In the genomic region with DNA sequence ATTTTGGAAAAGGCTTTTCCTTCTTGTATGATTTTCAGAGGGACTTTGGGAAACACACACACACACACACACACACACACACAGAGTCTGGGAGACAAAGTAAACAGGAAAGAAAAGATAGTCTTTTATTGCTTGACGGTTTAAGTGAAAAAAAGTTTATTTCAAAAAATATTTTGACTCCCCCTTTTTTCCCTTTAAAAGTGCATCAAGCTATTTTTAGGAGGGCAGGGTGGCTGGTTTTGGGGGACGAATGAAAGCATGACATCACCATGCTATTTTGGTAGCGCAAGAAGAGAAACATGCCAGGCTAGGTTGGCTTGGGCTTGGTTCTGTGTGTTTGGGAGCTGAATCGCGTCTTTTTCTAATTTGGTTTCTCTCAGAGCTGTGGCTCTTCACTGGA, we compare ENCODE assay signal across 19 cellular contexts.
DNase-seq lines count a peak whose midpoint lies in the region; ATAC-seq, FAIRE-seq and TF ChIP-seq lines count a peak whose summit lies in the region.
"Had no signal": no experiment of that assay in that cellular context is flagged by ENCODE, and none has a peak within 500 bp of the region (broad histone marks: within the 10 kb centered on the region; RNA-seq: fewer than 3 reads in every experiment).

No MANE protein-coding gene starts in this region.

- H3K27me3 Mint-ChIP-seq in neural crest cell (ENCODE audit: low read depth), result no peaks in the 10 kb centered on the region

- peak overlapping the region; percentile 8; the same call in 1 of the 2 replicates for H3K4me3 ChIP-seq in K562
- no peak overlapping the region for H3K4me3 ChIP-seq in uterus
- H3K4me3 ChIP-seq in breast epithelium, result no peak overlapping the region
- no peak overlapping the region for H3K4me3 ChIP-seq in foreskin fibroblast (ENCODE audit: low read depth in 1 of 2, low read length in 2 of 2)

- H3K9me1 ChIP-seq in K562 (ENCODE audit: control insufficient read depth, insufficient read depth, low read length), result no peaks in the 10 kb centered on the region

- H3K79me2 ChIP-seq in K562 (ENCODE audit: control insufficient read depth, insufficient read depth, low read length), result no peaks in the 10 kb centered on the region

- no peaks in the 10 kb centered on the region for H3K36me3 ChIP-seq in K562 (ENCODE audit: control insufficient read depth, insufficient read depth, low read length)
- no peaks in the 10 kb centered on the region for H3K36me3 ChIP-seq in uterus
- H3K36me3 ChIP-seq in breast epithelium, result no peaks in the 10 kb centered on the region
- H3K36me3 ChIP-seq: neutrophil had no signal

- H3K9me3 Mint-ChIP-seq in neural crest cell, result no peaks in the 10 kb centered on the region
- H3K9me3 Mint-ChIP-seq: activated B cell treated with CpG ODN at 0.5 μM for 24 hours; activated naive CD4-positive, alpha-beta T cell treated with anti-CD3 and anti-CD28 coated beads, Interleukin-2, amount 10 ng/mL, durations not matched to agents 7 days and 5 days had no signal

- BruUV-seq in K562 (replicated peaks; lab: Mats Ljungman, UMichigan), result no TSS peak

- TF ChIP-seq CTCF in K562 (IDR thresholded peaks at IDR 0.05 in 2 of 3, conservative IDR thresholded peaks at IDR 0.05 in 1 of 3; ENCODE audit: insufficient read depth in 2 of 3, low read depth in 1 of 3, low read length in 3 of 3) (no peak), neural crest cell (conservative IDR thresholded peaks at IDR 0.05) (no peak), uterus (IDR thresholded peaks at IDR 0.05) (no peak), breast epithelium (IDR thresholded peaks at IDR 0.05) (no peak), foreskin fibroblast (IDR thresholded peaks at IDR 0.05; ENCODE audit: low read depth, low read length) (no peak), foreskin keratinocyte (conservative IDR thresholded peaks at IDR 0.05) (no peak)

- H3K27ac Mint-ChIP-seq in neural crest cell (ENCODE audit: unreplicated experiment), result no peak overlapping the region
- H3K27ac Mint-ChIP-seq: activated B cell treated with CpG ODN at 0.5 μM for 24 hours; activated CD8-positive, alpha-beta memory T cell treated with anti-CD3 and anti-CD28 coated beads, Interleukin-2, amount 10 ng/mL, durations not matched to agents 7 days and 5 days; activated naive CD4-positive, alpha-beta T cell treated with anti-CD3 and anti-CD28 coated beads, Interleukin-2, amount 10 ng/mL, durations not matched to agents 7 days and 5 days had no signal

- in situ Hi-C loops in K562 (cut with MboI), result no loop called here

- peak overlapping the region; percentile 73 for H3K4me2 ChIP-seq in K562 (ENCODE audit: insufficient read depth, low read length)

- no peaks in the 10 kb centered on the region for H3K36me3 Mint-ChIP-seq in neural crest cell (ENCODE audit: low read depth)
- H3K36me3 Mint-ChIP-seq: activated CD8-positive, alpha-beta memory T cell treated with anti-CD3 and anti-CD28 coated beads, Interleukin-2, amount 10 ng/mL, durations not matched to agents 7 days and 5 days; activated naive CD4-positive, alpha-beta T cell treated with anti-CD3 and anti-CD28 coated beads, Interleukin-2, amount 10 ng/mL, durations not matched to agents 7 days and 5 days had no signal

- H3K4me1 ChIP-seq in K562 (replicated peaks in 1 of 2; ENCODE audit: control insufficient read depth in 2 of 2, insufficient read depth in 2 of 2, low read length in 2 of 2) (peaks cover 30 to 60% of the 10 kb centered on the region in 2 experiments), uterus (no peaks in the 10 kb centered on the region), breast epithelium (no peaks in the 10 kb centered on the region), foreskin keratinocyte (no peaks in the 10 kb centered on the region)

- no peaks in the 10 kb centered on the region for H4K20me1 ChIP-seq in K562 (replicated peaks; ENCODE audit: control insufficient read depth, insufficient read depth, low read length)

- no peaks in the 10 kb centered on the region for H3K9me3 ChIP-seq in K562 (replicated peaks; ENCODE audit: control insufficient read depth, insufficient read depth, low read depth, low read length)
- H3K9me3 ChIP-seq in uterus, result no peaks in the 10 kb centered on the region
- no peaks in the 10 kb centered on the region for H3K9me3 ChIP-seq in breast epithelium
- H3K9me3 ChIP-seq: neutrophil had no signal

- ATAC-seq in K562, result peak; percentile 5; the same call in 2 of the 3 replicates
- peak; percentile 81 for ATAC-seq in left ventricle myocardium superior
- ATAC-seq in HG03457 (IDR thresholded peaks at IDR 0.05; ENCODE audit: unreplicated experiment), result no peak
- ATAC-seq in foreskin keratinocyte, result no peak
- ATAC-seq: activated CD8-positive, alpha-beta memory T cell treated with anti-CD3 and anti-CD28 coated beads, Interleukin-2, amount 10 ng/mL, durations not matched to agents 7 days and 5 days had no signal

- 5% methylated on average over 5 of the region's 5 CpGs for WGBS in K562 (ENCODE audit: insufficient coverage, low coverage, missing lambda C conversion rate)

- DNase-seq in K562 (ENCODE audit: extremely low read depth in 1 of 4, low spot score in 3 of 4), result no peak
- no peak for DNase-seq in left ventricle myocardium superior
- no peak for DNase-seq in neural crest cell (ENCODE audit: low read depth, low spot score)
- DNase-seq in uterus, result peak; percentile 46 to 59
- no peak for DNase-seq in breast epithelium (ENCODE audit: low spot score in 2 of 2)
- DNase-seq in foreskin fibroblast, result no peak
- DNase-seq in foreskin keratinocyte, result no peak
- DNase-seq: activated B cell treated with CpG ODN at 0.5 μM for 24 hours; activated CD8-positive, alpha-beta memory T cell treated with anti-CD3 and anti-CD28 coated beads, Interleukin-2, amount 10 ng/mL, durations not matched to agents 7 days and 5 days; activated naive CD4-positive, alpha-beta T cell treated with anti-CD3 and anti-CD28 coated beads, Interleukin-2, amount 10 ng/mL, durations not matched to agents 7 days and 5 days; C1 segment of cervical spinal cord; GOT3; hippocampal formation; NCI-H1694 treated with DMSO at 0.1 percent for 48 hours; NCI-H510A treated with DMSO at 0.1 percent for 48 hours; stimulated activated CD4-positive, alpha-beta T cell treated with anti-CD3 and anti-CD28 coated beads, Interleukin-12 subunit alpha, Interleukin-12 subunit beta, amount 100 ng/mL, for 4 hours had no signal

- TF ChIP-seq EP300 in K562 (IDR thresholded peaks at IDR 0.05; ENCODE audit: low read length), result no peak

- peak overlapping the region in 1 of 2 experiments; percentile 89; a peak in 3 of 4 replicates for H3K9ac ChIP-seq in K562 (ENCODE audit: insufficient read depth in 1 of 2, low read depth in 2 of 2, low read length in 2 of 2)

- peak overlapping the region; percentile 88 for H2AFZ ChIP-seq in K562 (ENCODE audit: low read depth, low read length)

- no peak for FAIRE-seq in K562 (lab: Jason Lieb, UNC)
- FAIRE-seq: endothelial cell of umbilical vein had no signal

- no peak for TF ChIP-seq POLR2A in K562 (conservative IDR thresholded peaks at IDR 0.05)
- TF ChIP-seq POLR2A in uterus (IDR thresholded peaks at IDR 0.05), result peak in 1 of 2 donors; percentile 13
- no peak for TF ChIP-seq POLR2A in breast epithelium (IDR thresholded peaks at IDR 0.05)

- CTCF ChIA-PET in K562 (lab: Yijun Ruan, JAX; ENCODE audit: low intra/inter-chr PET ratio), result no interaction called here

- intact Hi-C loops in K562 (cut with micrococcal nuclease) (loop anchor here (2.0 to 5.0 kb wide), 3 partner anchors 32 to 129 kb away; a partner anchor contains a TSS), left ventricle myocardium superior (cut with micrococcal nuclease) (no loop called here), uterus (cut with DNase I; ENCODE audit: low total_unique reads) (no loop called here), breast epithelium (cut with DNase I; ENCODE audit: low total_unique reads) (no loop called here)

- H3K27me3 ChIP-seq in K562 (ENCODE audit: control insufficient read depth in 2 of 2, insufficient read depth in 2 of 2, low read length in 2 of 2), result no peaks in the 10 kb centered on the region
- no peaks in the 10 kb centered on the region for H3K27me3 ChIP-seq in uterus
- H3K27me3 ChIP-seq in breast epithelium, result no peaks in the 10 kb centered on the region
- peaks cover 9% of the 10 kb centered on the region for H3K27me3 ChIP-seq in foreskin keratinocyte
- H3K27me3 ChIP-seq: neutrophil had no signal

- POLR2A ChIA-PET in K562 (lab: Yijun Ruan, JAX), result interaction anchor here (0.6 to 2.6 kb wide), 8 partner anchors 8 to 1206 kb away, joined by 3 to 19 read pairs (median 4); no protein-coding TSS in a partner anchor

- peak overlapping the region; percentile 0 for H3K4me3 Mint-ChIP-seq in neural crest cell
- H3K4me3 Mint-ChIP-seq: activated B cell treated with CpG ODN at 0.5 μM for 24 hours; activated CD8-positive, alpha-beta memory T cell treated with anti-CD3 and anti-CD28 coated beads, Interleukin-2, amount 10 ng/mL, durations not matched to agents 7 days and 5 days; activated naive CD4-positive, alpha-beta T cell treated with anti-CD3 and anti-CD28 coated beads, Interleukin-2, amount 10 ng/mL, durations not matched to agents 7 days and 5 days had no signal

- H3K4me1 Mint-ChIP-seq in neural crest cell, result peaks cover 56% of the 10 kb centered on the region
- H3K4me1 Mint-ChIP-seq: activated B cell treated with CpG ODN at 0.5 μM for 24 hours; activated CD8-positive, alpha-beta memory T cell treated with anti-CD3 and anti-CD28 coated beads, Interleukin-2, amount 10 ng/mL, durations not matched to agents 7 days and 5 days; activated naive CD4-positive, alpha-beta T cell treated with anti-CD3 and anti-CD28 coated beads, Interleukin-2, amount 10 ng/mL, durations not matched to agents 7 days and 5 days had no signal

- TF ChIP-seq RAD21 in K562 (CRISPR knock-in tag; conservative IDR thresholded peaks at IDR 0.05 in 1 of 2, IDR thresholded peaks at IDR 0.05 in 1 of 2), result no peak

- H3K27ac ChIP-seq in K562 (ENCODE audit: extremely low read depth, low read depth, low read length) (peak overlapping the region; percentile 98), uterus (peak overlapping the region; percentile 89 to 95), breast epithelium (no peak overlapping the region), foreskin keratinocyte (no peak overlapping the region)
- H3K27ac ChIP-seq: neutrophil had no signal

TF ChIP-seq in K562, 482 proteins besides CTCF, POLR2A, EP300 and RAD21 (continues in another document):
- TF ChIP-seq, protein P1, sequence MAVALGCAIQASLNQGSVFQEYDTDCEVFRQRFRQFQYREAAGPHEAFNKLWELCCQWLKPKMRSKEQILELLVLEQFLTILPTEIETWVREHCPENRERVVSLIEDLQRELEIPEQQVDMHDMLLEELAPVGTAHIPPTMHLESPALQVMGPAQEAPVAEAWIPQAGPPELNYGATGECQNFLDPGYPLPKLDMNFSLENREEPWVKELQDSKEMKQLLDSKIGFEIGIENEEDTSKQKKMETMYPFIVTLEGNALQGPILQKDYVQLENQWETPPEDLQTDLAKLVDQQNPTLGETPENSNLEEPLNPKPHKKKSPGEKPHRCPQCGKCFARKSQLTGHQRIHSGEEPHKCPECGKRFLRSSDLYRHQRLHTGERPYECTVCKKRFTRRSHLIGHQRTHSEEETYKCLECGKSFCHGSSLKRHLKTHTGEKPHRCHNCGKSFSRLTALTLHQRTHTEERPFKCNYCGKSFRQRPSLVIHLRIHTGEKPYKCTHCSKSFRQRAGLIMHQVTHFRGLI (CRISPR knock-in tag; IDR thresholded peaks at IDR 0.05), result 0 out of 2 replicates have a peak, but pooled peaks have one; percentile 12

Comparison
In these comparisons a context has a peak if more than half of its experiments do, and no peak if none do; other contexts are left out.
1. ATAC-seq: peak in K562 (single experiment) and left ventricle myocardium superior (single experiment); none in HG03457 (single experiment) and foreskin keratinocyte (single experiment).
2. DNase-seq: peak in uterus (2 of 2); none in K562 (0 of 4), left ventricle myocardium superior (single experiment), neural crest cell (single experiment), breast epithelium (0 of 2), foreskin fibroblast (0 of 2) and foreskin keratinocyte (0 of 2).
3. H3K27ac ChIP-seq: peak in K562 (single experiment) and uterus (2 of 2); none in breast epithelium (0 of 2) and foreskin keratinocyte (single experiment).